ENCODE assay signal across 8 cellular contexts in the genomic region with DNA sequence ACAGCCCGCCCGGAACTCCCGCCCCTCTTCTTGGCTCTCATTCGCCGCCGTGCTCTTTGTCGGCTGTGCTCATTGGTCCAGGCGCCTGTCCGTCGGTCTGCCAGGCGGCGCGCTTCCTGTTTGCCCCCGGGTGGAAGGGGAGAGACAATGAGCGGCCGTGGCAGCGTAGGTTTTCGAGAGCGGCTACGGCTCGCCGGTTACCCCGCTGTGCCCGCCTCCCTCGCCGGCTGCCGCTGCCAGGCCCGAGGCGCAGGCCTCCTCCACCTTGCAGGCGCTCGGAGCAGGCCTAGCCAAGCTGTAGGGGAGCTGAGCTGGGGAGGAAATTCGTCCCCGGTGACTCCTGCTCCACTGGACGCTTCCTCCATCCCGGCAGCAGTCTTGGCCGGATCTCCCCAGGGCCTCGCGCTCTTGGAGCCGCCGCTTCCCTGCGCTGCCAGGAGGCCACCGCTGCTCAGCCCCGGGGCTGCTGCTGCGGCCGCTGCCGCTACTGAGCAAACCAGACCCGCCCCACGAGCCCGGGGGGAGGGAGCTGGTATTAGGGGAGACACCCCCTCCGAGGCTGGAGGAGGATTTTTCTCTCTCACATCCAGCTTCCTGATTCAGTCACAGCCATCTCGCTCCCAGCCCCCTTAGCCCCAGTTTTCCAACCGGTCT. TPM values are rescaled to one million over a fixed set of nuclear protein-coding genes. Genes with fewer than 3 reads are reported as not detected.
DNase-seq lines count a peak whose midpoint lies in the region; ATAC-seq, FAIRE-seq and TF ChIP-seq lines count a peak whose summit lies in the region.

Gene SP3 (minus strand): TSS at position 2 of the 654 bp plus-strand sequence. CDS start 202 bp downstream, outside the sequence.

- H2AFZ ChIP-seq in ACC112 (ENCODE audit: low read length, unreplicated experiment): peak within 1 kb of the TSS; percentile 90
- H2AFZ ChIP-seq in mammary epithelial cell (ENCODE audit: low read depth, low read length): peak within 1 kb of the TSS; percentile 81

- H3K4me1 ChIP-seq in ACC112 (ENCODE audit: control insufficient read depth, insufficient read depth, low read length, unreplicated experiment) (peaks cover 18% of the 10 kb centered on the region), mammary epithelial cell (ENCODE audit: insufficient read depth, low read length) (peaks cover 19% of the 10 kb centered on the region), small intestine (ENCODE audit: control insufficient read depth in 2 of 2, insufficient read depth in 1 of 2, low read depth in 1 of 2, low read length in 1 of 2) (peaks cover 0 to 2% of the 10 kb centered on the region in 2 donors)

- H3K27me3 ChIP-seq in ACC112 (ENCODE audit: insufficient read depth, low read length): no peaks in the 10 kb centered on the region
- no peaks in the 10 kb centered on the region for H3K27me3 ChIP-seq in WERI-Rb-1 (ENCODE audit: insufficient read depth, low read depth, severe bottlenecking)
- no peaks in the 10 kb centered on the region for H3K27me3 ChIP-seq in mammary epithelial cell (ENCODE audit: insufficient read depth, low read length)
- no peaks in the 10 kb centered on the region for H3K27me3 ChIP-seq in small intestine (ENCODE audit: control insufficient read depth in 2 of 2, insufficient read depth in 2 of 2, low read length in 2 of 2)

- peak within 1 kb of the TSS; percentile 73 for H3K4me2 ChIP-seq in mammary epithelial cell (ENCODE audit: insufficient read depth, low read depth, low read length)

- TF ChIP-seq CTCF in WERI-Rb-1 (IDR thresholded peaks at IDR 0.05; ENCODE audit: low read depth, low read length) (no peak), mammary epithelial cell (conservative IDR thresholded peaks at IDR 0.05 in 1 of 2, IDR thresholded peaks at IDR 0.05 in 1 of 2; ENCODE audit: extremely low read depth in 1 of 2, insufficient read depth in 1 of 2, low read depth in 1 of 2, low read length in 2 of 2) (no peak)

- CTCF ChIA-PET in mammary epithelial cell (lab: Charles Lee; ENCODE audit: low non-redundant PET): no interaction called here

- no peaks in the 10 kb centered on the region for H4K20me1 ChIP-seq in mammary epithelial cell (ENCODE audit: insufficient read depth, low read length)

- BruUV-seq in mammary epithelial cell (replicated peaks; lab: Mats Ljungman, UMichigan): no TSS peak

- intact Hi-C loops in mammary epithelial cell (cut with micrococcal nuclease): loop anchor here (2.0 kb wide), 1 partner anchor 13 kb away; no protein-coding TSS in a partner anchor

- no peak for FAIRE-seq in small intestine (lab: Jason Lieb, UNC)

- H3K36me3 ChIP-seq in ACC112 (ENCODE audit: insufficient read depth, low read length) (peaks cover 9% of the 10 kb centered on the region), WERI-Rb-1 (peaks cover 28% of the 10 kb centered on the region), mammary epithelial cell (ENCODE audit: insufficient read depth, low read length) (no peaks in the 10 kb centered on the region), small intestine (ENCODE audit: control insufficient read depth in 2 of 2, insufficient read depth in 2 of 2, low read length in 2 of 2) (peaks cover 0 to 1% of the 10 kb centered on the region in 2 donors)

- dilution Hi-C loops in mammary epithelial cell (cut with HindIII; ENCODE audit: low sequenced_read_pairs): no loop called here

- H3K79me2 ChIP-seq in ACC112 (ENCODE audit: control insufficient read depth, insufficient read depth, low read length, unreplicated experiment): peaks cover 42% of the 10 kb centered on the region
- peaks cover 44% of the 10 kb centered on the region for H3K79me2 ChIP-seq in mammary epithelial cell (ENCODE audit: insufficient read depth, low read length)

- WGBS in mammary epithelial cell (ENCODE audit: low coverage, missing lambda C conversion rate): 0% methylated on average over 2 of the region's 52 CpGs
- WGBS in small intestine, 3 donors: 0 to 1% (median 0%) methylated on average over 41 to 52 of the region's 52 CpGs

- peak; percentile 99 for DNase-seq in NCI-H2227 (lab: John Stamatoyannopoulos, UW; ENCODE audit: unreplicated experiment)
- peak; percentile 98 for DNase-seq in WERI-Rb-1
- peak; percentile 97 for DNase-seq in mammary epithelial cell
- DNase-seq in iPS-NIHi11 (ENCODE audit: low spot score): peak; percentile 98
- DNase-seq in small intestine: peak; percentile 98

- no peaks in the 10 kb centered on the region for H3K9me3 ChIP-seq in WERI-Rb-1 (ENCODE audit: severe bottlenecking)
- H3K9me3 ChIP-seq in mammary epithelial cell (replicated peaks; ENCODE audit: insufficient read depth, low read length): no peaks in the 10 kb centered on the region
- no peaks in the 10 kb centered on the region for H3K9me3 ChIP-seq in small intestine (ENCODE audit: control insufficient read depth, low read depth)

- H3K4me3 ChIP-seq in ACC112 (ENCODE audit: low read depth, low read length): peak within 1 kb of the TSS; percentile 96
- H3K4me3 ChIP-seq in WERI-Rb-1 (ENCODE audit: low read depth, low read length): peak within 1 kb of the TSS; percentile 95
- peak within 1 kb of the TSS; percentile 73 to 96 (median 94) for H3K4me3 ChIP-seq in mammary epithelial cell (replicated peaks in 1 of 3; ENCODE audit: insufficient read depth in 1 of 3, low read depth in 2 of 3, low read length in 3 of 3)
- H3K4me3 ChIP-seq in small intestine (ENCODE audit: low read depth in 1 of 2, low read length in 2 of 2): peak within 1 kb of the TSS; percentile 98 to 100

- H3K27ac ChIP-seq in ACC112 (ENCODE audit: low read depth, low read length) (peak within 1 kb of the TSS; percentile 97), WERI-Rb-1 (peak within 1 kb of the TSS; percentile 100), mammary epithelial cell (ENCODE audit: insufficient read depth, low read depth, low read length) (peak within 1 kb of the TSS; percentile 81), small intestine (ENCODE audit: low read depth in 1 of 2, low read length in 1 of 2) (peak within 1 kb of the TSS; percentile 85 to 98)

- in situ Hi-C loops in mammary epithelial cell (cut with MboI; ENCODE audit: low sequenced_read_pairs in 2 of 2): no loop called here

- ATAC-seq in GM18868 (IDR thresholded peaks at IDR 0.05; ENCODE audit: unreplicated experiment) (peak; percentile 73), HG03108 (IDR thresholded peaks at IDR 0.05; ENCODE audit: unreplicated experiment) (peak; percentile 78)

- H3K9ac ChIP-seq in mammary epithelial cell (ENCODE audit: insufficient read depth, low read length): peak within 1 kb of the TSS; percentile 74

RNA-seq across cellular contexts. Expression of gene SP3, which starts in this region (rescaled TPM):
- 10 to 100 TPM; 64.1 to 79.5 TPM for total RNA-seq in mammary epithelial cell
- polyA plus RNA-seq in mammary epithelial cell: 28.5 TPM
- polyA minus RNA-seq in mammary epithelial cell: 87.4 TPM
- 10 to 100 TPM; 15.0 to 22.7 (median 15.4) TPM for polyA plus RNA-seq in small intestine

Comparison
In these comparisons a context has a peak if more than half of its experiments do, and no peak if none do; other contexts are left out.
1. Peak in every context shown above with its lines: DNase-seq, ATAC-seq, H3K4me3 ChIP-seq and H3K27ac ChIP-seq.